Comparison of ENCODE assay signal across 1 cellular context in the genomic region with DNA sequence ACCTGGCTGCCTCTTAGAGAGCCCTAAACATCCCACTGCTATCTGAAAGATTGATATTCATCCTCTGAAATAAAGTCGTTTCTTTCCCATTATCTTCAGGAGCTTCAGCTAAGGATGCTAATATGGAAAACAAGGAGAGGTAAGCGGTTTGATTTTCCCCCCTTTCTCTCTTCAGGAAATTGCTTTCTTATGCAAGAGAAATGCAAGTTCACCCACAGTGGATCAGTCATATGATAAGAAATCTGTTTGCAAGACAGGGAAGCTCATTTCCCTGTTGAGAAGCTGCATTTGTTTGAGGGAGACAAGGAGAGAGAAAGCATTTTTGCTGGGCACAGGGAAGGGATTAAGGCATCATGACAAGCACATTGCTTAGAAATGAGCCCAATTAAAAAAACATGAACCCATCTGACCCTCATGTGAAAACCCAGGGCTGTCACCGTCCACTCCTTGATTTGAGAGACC.
A peak's percentile ranks its signal among the peaks of the same experiment; 100 is the strongest.
TF ChIP-seq lines count a peak whose summit lies in the region.

No MANE protein-coding gene starts in this region.

TF ChIP-seq in WTC11, 78 proteins besides CTCF, POLR2A, EP300 and RAD21 (continued from another document):
- peak; percentile 87 for TF ChIP-seq NFE2L1 (CRISPR knock-in tag; IDR thresholded peaks at IDR 0.05)
